Comparison of ENCODE assay signal across 18 cellular contexts in the genomic region with DNA sequence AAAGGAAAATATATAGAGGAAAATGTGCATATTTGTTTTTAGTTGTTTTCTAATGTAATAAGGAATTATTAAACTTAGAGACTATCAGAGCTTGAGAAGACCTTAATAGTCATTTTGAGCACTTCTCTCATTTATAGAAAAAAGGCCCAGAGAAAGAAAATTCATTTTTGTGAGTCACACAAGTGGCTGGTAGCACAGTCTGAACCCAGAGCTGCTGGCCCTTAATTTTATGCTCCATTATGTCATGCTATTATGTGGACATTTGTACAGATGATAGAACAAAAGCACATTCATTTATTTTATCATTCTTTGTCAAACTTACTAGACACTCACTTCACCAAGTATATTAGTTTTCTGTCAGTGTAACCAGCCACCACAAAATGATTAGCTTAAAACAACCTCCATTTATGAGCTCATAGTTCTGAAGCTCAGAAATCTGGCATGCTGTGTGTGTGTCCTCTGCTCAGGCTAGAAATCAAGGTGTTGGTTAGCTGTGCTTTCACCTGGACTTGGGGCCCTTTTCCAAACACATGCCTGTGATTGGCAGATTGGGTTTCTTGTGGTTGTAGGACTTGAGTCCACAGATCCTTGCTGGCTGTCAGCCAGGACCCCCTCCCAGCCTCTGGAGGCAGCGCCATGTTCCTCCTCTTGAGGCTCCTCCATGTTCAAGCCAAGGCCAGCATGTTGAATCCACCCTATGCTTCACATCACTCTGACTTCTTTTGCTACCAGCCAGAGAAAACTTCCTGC.
DNase-seq lines count a peak whose midpoint lies in the region; ATAC-seq and TF ChIP-seq lines count a peak whose summit lies in the region.
"Had no signal": no experiment of that assay in that cellular context is flagged by ENCODE, and none has a peak within 500 bp of the region (broad histone marks: within the 10 kb centered on the region; RNA-seq: fewer than 3 reads in every experiment).

No MANE protein-coding gene starts in this region.

- H3K27me3 Mint-ChIP-seq in activated T-helper 17 cell treated with anti-CD3 and anti-CD28 coated beads, Interleukin-2, amount 50 U/mL, for 72 hours, result no peaks in the 10 kb centered on the region
- H3K27me3 Mint-ChIP-seq: activated CD4-positive, alpha-beta T cell treated with anti-CD3 and anti-CD28 coated beads, Interleukin-2, amount 10 ng/mL, durations not matched to agents 7 days and 5 days; memory B cell had no signal

- no peaks in the 10 kb centered on the region for H3K36me3 ChIP-seq in left ventricle myocardium inferior
- H3K36me3 ChIP-seq: adrenal gland, right atrium auricular region, tibial artery had no signal

- H3K36me3 Mint-ChIP-seq in activated T-helper 17 cell treated with anti-CD3 and anti-CD28 coated beads, Interleukin-2, amount 50 U/mL, for 72 hours (ENCODE audit: low read depth), result no peaks in the 10 kb centered on the region
- H3K36me3 Mint-ChIP-seq in stimulated activated effector memory CD8-positive, alpha-beta T cell treated with anti-CD3 and anti-CD28 coated beads, Interleukin-12 subunit alpha, Interleukin-12 subunit beta, amount 100 ng/mL, for 72 hours, result no peaks in the 10 kb centered on the region

- no peak for ATAC-seq in activated T-helper 17 cell treated with anti-CD3 and anti-CD28 coated beads, Interleukin-2, amount 50 U/mL, for 72 hours (replicated peaks)
- peak; percentile 76 for ATAC-seq in stimulated activated effector memory CD8-positive, alpha-beta T cell treated with anti-CD3 and anti-CD28 coated beads, Interleukin-12 subunit alpha, Interleukin-12 subunit beta, amount 100 ng/mL, for 72 hours
- ATAC-seq in GM21825 (IDR thresholded peaks at IDR 0.05; ENCODE audit: unreplicated experiment), result no peak
- ATAC-seq: activated T-cell treated with anti-CD3 and anti-CD28 coated beads, Interleukin-2, amount 50 U/mL, for 4 hours had no signal

- H3K4me1 ChIP-seq in left ventricle myocardium inferior, result peaks cover 86% of the 10 kb centered on the region

- no peak for TF ChIP-seq CTCF in left ventricle myocardium inferior (IDR thresholded peaks at IDR 0.05; ENCODE audit: borderline replicate concordance)

- H3K4me3 ChIP-seq in left ventricle myocardium inferior, result no peak overlapping the region
- H3K4me3 ChIP-seq: adrenal gland, right atrium auricular region, tibial artery had no signal

- H3K27ac ChIP-seq in left ventricle myocardium inferior (replicated peaks), result peak overlapping the region; percentile 73
- H3K27ac ChIP-seq: adrenal gland, right atrium auricular region, tibial artery had no signal

- H3K4me3 Mint-ChIP-seq in activated T-helper 17 cell treated with anti-CD3 and anti-CD28 coated beads, Interleukin-2, amount 50 U/mL, for 72 hours, result no peak overlapping the region
- H3K4me3 Mint-ChIP-seq in stimulated activated effector memory CD8-positive, alpha-beta T cell treated with anti-CD3 and anti-CD28 coated beads, Interleukin-12 subunit alpha, Interleukin-12 subunit beta, amount 100 ng/mL, for 72 hours, result peak overlapping the region; percentile 31
- H3K4me3 Mint-ChIP-seq: activated CD4-positive, alpha-beta T cell treated with anti-CD3 and anti-CD28 coated beads, Interleukin-2, amount 10 ng/mL, durations not matched to agents 7 days and 5 days; activated T-cell treated with anti-CD3 and anti-CD28 coated beads, Interleukin-2, amount 50 U/mL, for 4 hours; memory B cell had no signal

- H3K4me1 Mint-ChIP-seq in activated T-helper 17 cell treated with anti-CD3 and anti-CD28 coated beads, Interleukin-2, amount 50 U/mL, for 72 hours, result no peaks in the 10 kb centered on the region
- H3K4me1 Mint-ChIP-seq in stimulated activated effector memory CD8-positive, alpha-beta T cell treated with anti-CD3 and anti-CD28 coated beads, Interleukin-12 subunit alpha, Interleukin-12 subunit beta, amount 100 ng/mL, for 72 hours, result peaks cover 32% of the 10 kb centered on the region
- H3K4me1 Mint-ChIP-seq: memory B cell had no signal

- H3K27me3 ChIP-seq in left ventricle myocardium inferior (ENCODE audit: low read depth), result no peaks in the 10 kb centered on the region
- H3K27me3 ChIP-seq: adrenal gland, right atrium auricular region, tibial artery had no signal

- no peaks in the 10 kb centered on the region for H3K9me3 Mint-ChIP-seq in activated T-helper 17 cell treated with anti-CD3 and anti-CD28 coated beads, Interleukin-2, amount 50 U/mL, for 72 hours
- H3K9me3 Mint-ChIP-seq in stimulated activated effector memory CD8-positive, alpha-beta T cell treated with anti-CD3 and anti-CD28 coated beads, Interleukin-12 subunit alpha, Interleukin-12 subunit beta, amount 100 ng/mL, for 72 hours, result no peaks in the 10 kb centered on the region
- H3K9me3 Mint-ChIP-seq: activated T-cell treated with anti-CD3 and anti-CD28 coated beads, Interleukin-2, amount 50 U/mL, for 4 hours; memory B cell had no signal

- no peak for DNase-seq in left ventricle myocardium inferior
- no peak for DNase-seq in cardiac septum (ENCODE audit: low spot score)
- peak; percentile 20 for DNase-seq in HT1080 (ENCODE audit: low read depth)
- DNase-seq in stimulated activated effector memory CD8-positive, alpha-beta T cell treated with anti-CD3 and anti-CD28 coated beads, Interleukin-12 subunit alpha, Interleukin-12 subunit beta, amount 100 ng/mL, for 72 hours (ENCODE audit: low spot score in 2 of 2), result no peak
- DNase-seq in activated CD4-positive, CD25-positive, alpha-beta regulatory T cell (lab: John Stamatoyannopoulos, UW), result no peak
- no peak for DNase-seq in germinal center (ENCODE audit: low spot score)
- DNase-seq: activated CD4-positive, alpha-beta T cell treated with anti-CD3 and anti-CD28 coated beads, Interleukin-2, amount 10 ng/mL, durations not matched to agents 7 days and 5 days; activated T-cell treated with anti-CD3 and anti-CD28 coated beads, Interleukin-2, amount 50 U/mL, for 4 hours; adrenal gland; NCI-H2081; NK-92 treated with Interleukin-12 subunit alpha and Interleukin-12 subunit beta, amount 100 ng/mL, for 24 hours; SHP77; stimulated activated CD8-positive, alpha-beta memory T cell treated with anti-CD3 and anti-CD28 coated beads, Interleukin-4, amount 100 ng/mL, for 48 hours; tibial artery had no signal

- H3K27ac Mint-ChIP-seq in activated T-helper 17 cell treated with anti-CD3 and anti-CD28 coated beads, Interleukin-2, amount 50 U/mL, for 72 hours, result peak overlapping the region; percentile 29
- peak overlapping the region; percentile 88 for H3K27ac Mint-ChIP-seq in stimulated activated effector memory CD8-positive, alpha-beta T cell treated with anti-CD3 and anti-CD28 coated beads, Interleukin-12 subunit alpha, Interleukin-12 subunit beta, amount 100 ng/mL, for 72 hours
- H3K27ac Mint-ChIP-seq: activated CD4-positive, alpha-beta T cell treated with anti-CD3 and anti-CD28 coated beads, Interleukin-2, amount 10 ng/mL, durations not matched to agents 7 days and 5 days; memory B cell had no signal

- intact Hi-C loops in left ventricle myocardium inferior (cut with micrococcal nuclease), result no loop called here
- intact Hi-C loops in cardiac septum (cut with DNase I), result no loop called here

- no peaks in the 10 kb centered on the region for H3K9me3 ChIP-seq in left ventricle myocardium inferior (replicated peaks)
- H3K9me3 ChIP-seq: adrenal gland, right atrium auricular region, tibial artery had no signal
